10 cellular contexts compared by ENCODE assay signal in genomic region chr2:96772903-96773675, GRCh38. TPM values are rescaled to one million over a fixed set of nuclear protein-coding genes. Genes with fewer than 3 reads are reported as not detected.
DNase-seq lines count a peak whose midpoint lies in the region; ATAC-seq and TF ChIP-seq lines count a peak whose summit lies in the region.
"Had no signal": no experiment of that assay in that cellular context is flagged by ENCODE, and none has a peak within 500 bp of the region (broad histone marks: within the 10 kb centered on the region; RNA-seq: fewer than 3 reads in every experiment).

No MANE protein-coding gene starts in this region.

- H3K4me3 ChIP-seq in spleen = peak overlapping the region in 7 of 8 donors; percentile 3 to 66 (median 38)
- H3K4me3 ChIP-seq: K562 had no signal

- peak overlapping the region; percentile 54 for H3K27ac Mint-ChIP-seq in activated CD8-positive, alpha-beta T cell treated with anti-CD3 and anti-CD28 coated beads, Interleukin-2, amount 10 ng/mL, durations not matched to agents 7 days and 5 days
- H3K27ac Mint-ChIP-seq: dendritic cell treated with granulocyte-macrophage colony-stimulating factor and Interleukin-4, amounts not matched to agents 40 ng/mL and 50 ng/mL, for 4 days had no signal

- no peak for TF ChIP-seq CTCF in GM13977 (IDR thresholded peaks at IDR 0.05; ENCODE audit: extremely low read depth, insufficient read depth, missing control alignments)
- TF ChIP-seq CTCF in spleen (IDR thresholded peaks at IDR 0.05 in 8 of 11, conservative IDR thresholded peaks at IDR 0.05 in 3 of 11) = no peak

- CTCF ChIA-PET in activated CD8-positive, alpha-beta T cell treated with anti-CD3 and anti-CD28 coated beads, Interleukin-2, amount 10 ng/mL, durations not matched to agents 7 days and 5 days (lab: Charles Lee) = interaction anchor here (1.1 to 4.7 kb wide), 8 partner anchors 11 to 339 kb away, joined by 3 to 112 read pairs (median 6); partner anchors contain the start of genes ANKRD39 and CNNM4

- peaks cover 11 to 66% (median 34%) of the 10 kb centered on the region in 6 donors for H3K4me1 ChIP-seq in spleen

- peaks cover 3% of the 10 kb centered on the region for H3K36me3 Mint-ChIP-seq in activated CD8-positive, alpha-beta T cell treated with anti-CD3 and anti-CD28 coated beads, Interleukin-2, amount 10 ng/mL, durations not matched to agents 7 days and 5 days (ENCODE audit: low read depth)

- H3K36me3 ChIP-seq in spleen = peaks cover 0 to 9% (median 0%) of the 10 kb centered on the region in 6 donors

- no peaks in the 10 kb centered on the region for H3K9me3 ChIP-seq in spleen

- H3K4me3 Mint-ChIP-seq in activated CD8-positive, alpha-beta T cell treated with anti-CD3 and anti-CD28 coated beads, Interleukin-2, amount 10 ng/mL, durations not matched to agents 7 days and 5 days = peak overlapping the region; percentile 42

- H3K27me3 ChIP-seq in spleen (replicated peaks in 1 of 7) = no peaks in the 10 kb centered on the region

- H3K9me3 Mint-ChIP-seq in activated CD8-positive, alpha-beta T cell treated with anti-CD3 and anti-CD28 coated beads, Interleukin-2, amount 10 ng/mL, durations not matched to agents 7 days and 5 days (ENCODE audit: insufficient read depth) = no peaks in the 10 kb centered on the region
- H3K9me3 Mint-ChIP-seq: dendritic cell treated with granulocyte-macrophage colony-stimulating factor and Interleukin-4, amounts not matched to agents 40 ng/mL and 50 ng/mL, for 4 days had no signal

- 81 to 90% (median 85%) methylated on average over 12 of the region's 12 CpGs for whole genome bisulfite sequencing in spleen, 5 donors

- in situ Hi-C loops in GM13977 (cut with MboI; ENCODE audit: low pct_unique_long_range_greater_than_20kb, low sequenced_read_pairs, unreplicated experiment) = no loop called here

- intact Hi-C loops in spleen (cut with DNase I; ENCODE audit: low total_unique reads) = no loop called here

- H3K27ac ChIP-seq in spleen = peak overlapping the region in 7 of 8 donors; percentile 9 to 81 (median 70)

- TF ChIP-seq POLR2A in spleen (IDR thresholded peaks at IDR 0.05) = no peak

- peak; percentile 57 for DNase-seq in GM13977 (ENCODE audit: low spot score)
- no peak for DNase-seq in activated CD8-positive, alpha-beta T cell treated with anti-CD3 and anti-CD28 coated beads, Interleukin-2, amount 10 ng/mL, durations not matched to agents 7 days and 5 days
- no peak for DNase-seq in spleen
- no peak for DNase-seq in effector CD8-positive, alpha-beta T cell (lab: John Stamatoyannopoulos, UW)
- no peak for DNase-seq in NCI-H2227 treated with DMSO at 0.1 percent for 48 hours (lab: John Stamatoyannopoulos, UW)
- DNase-seq: NCI-H82 had no signal

- ATAC-seq in HG02588 (IDR thresholded peaks at IDR 0.05; ENCODE audit: unreplicated experiment) = peak; percentile 44
- no peak for ATAC-seq in activated CD8-positive, alpha-beta T cell treated with anti-CD3 and anti-CD28 coated beads, Interleukin-2, amount 10 ng/mL, durations not matched to agents 7 days and 5 days
- ATAC-seq in GM18867 (IDR thresholded peaks at IDR 0.05; ENCODE audit: unreplicated experiment) = no peak
- ATAC-seq: K562 had no signal

- H3K4me1 Mint-ChIP-seq in activated CD8-positive, alpha-beta T cell treated with anti-CD3 and anti-CD28 coated beads, Interleukin-2, amount 10 ng/mL, durations not matched to agents 7 days and 5 days (ENCODE audit: low read depth) = peaks cover 22% of the 10 kb centered on the region

- H3K27me3 Mint-ChIP-seq in activated CD8-positive, alpha-beta T cell treated with anti-CD3 and anti-CD28 coated beads, Interleukin-2, amount 10 ng/mL, durations not matched to agents 7 days and 5 days (ENCODE audit: low read depth) = no peaks in the 10 kb centered on the region
- H3K27me3 Mint-ChIP-seq: dendritic cell treated with granulocyte-macrophage colony-stimulating factor and Interleukin-4, amounts not matched to agents 40 ng/mL and 50 ng/mL, for 4 days had no signal

- POLR2A ChIA-PET in activated CD8-positive, alpha-beta T cell treated with anti-CD3 and anti-CD28 coated beads, Interleukin-2, amount 10 ng/mL, durations not matched to agents 7 days and 5 days (lab: Charles Lee) = interaction anchor here (0.7 to 1.2 kb wide), 2 partner anchors 9 to 11 kb away, joined by 3 read pairs; no protein-coding TSS in a partner anchor

RNA-seq across cellular contexts. Expression of gene CNNM4, which starts 12.4 kb away (rescaled TPM):
- 1 to 10 TPM; 7.1 TPM for total RNA-seq in activated CD8-positive, alpha-beta T cell treated with anti-CD3 and anti-CD28 coated beads, Interleukin-2, amount 10 ng/mL, durations not matched to agents 7 days and 5 days
- total RNA-seq in spleen = 10 to 100 TPM in 3 of 7 donors, 1 to 10 TPM in 4; 5.7 to 14.4 (median 9.4) TPM
- 1 to 10 TPM; 1.5 to 3.3 (median 2.8) TPM for polyA plus RNA-seq in spleen

RNA-seq across cellular contexts. Expression of gene LMAN2L, which starts 33.2 kb away (rescaled TPM):
- 1 to 10 TPM; 7.4 to 7.9 TPM for total RNA-seq in activated CD8-positive, alpha-beta T cell treated with anti-CD3 and anti-CD28 coated beads, Interleukin-2, amount 10 ng/mL, durations not matched to agents 7 days and 5 days
- 10 to 100 TPM in 4 of 7 donors, 1 to 10 TPM in 3; 8.7 to 15.4 (median 10.8) TPM for total RNA-seq in spleen
- 1 to 10 TPM; 5.8 to 7.1 (median 7.1) TPM for polyA plus RNA-seq in spleen

RNA-seq across cellular contexts. Expression of gene CNNM3, which starts 43.0 kb away (rescaled TPM):
- 10 to 100 TPM; 28.1 to 29.9 TPM for total RNA-seq in activated CD8-positive, alpha-beta T cell treated with anti-CD3 and anti-CD28 coated beads, Interleukin-2, amount 10 ng/mL, durations not matched to agents 7 days and 5 days
- 10 to 100 TPM; 20.7 to 37.8 (median 25.6) TPM for total RNA-seq in spleen
- 1 to 10 TPM; 3.7 to 7.8 (median 3.7) TPM for polyA plus RNA-seq in spleen
